23 cellular contexts compared by ENCODE assay signal in the genomic region with DNA sequence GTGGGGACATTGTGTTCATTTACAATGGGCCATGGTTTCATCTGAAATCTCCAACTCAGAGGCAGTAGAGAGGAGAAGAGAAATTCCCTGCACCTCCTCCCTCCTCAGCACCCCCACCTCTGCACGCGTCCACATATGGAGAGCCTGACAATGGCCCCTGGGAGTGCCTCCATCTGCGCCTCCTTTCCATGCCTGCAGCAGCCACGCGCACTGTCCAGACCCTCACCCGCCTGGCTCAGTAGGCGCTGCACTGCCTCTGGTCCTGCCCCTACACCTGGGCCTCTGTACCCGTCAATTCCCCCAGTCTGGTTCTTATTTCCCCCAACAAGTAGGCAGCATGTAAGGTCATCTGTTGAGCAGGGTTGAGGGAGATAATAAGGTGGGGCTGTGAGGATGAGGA.
"Had no signal": no experiment of that assay in that cellular context is flagged by ENCODE, and none has a peak within 500 bp of the region (broad histone marks: within the 10 kb centered on the region; RNA-seq: fewer than 3 reads in every experiment).

No MANE protein-coding gene starts in this region.

- H2AFZ ChIP-seq: PC-9 had no signal

- ATAC-seq: Right ventricle myocardium inferior, SK-N-SH treated with all-trans-retinoic acid at 6 μM for 48 hours had no signal

- H3K9me3 ChIP-seq: SJCRH30 had no signal

- H3K9ac ChIP-seq: KMS-11 had no signal

- DNase-seq: MV-4-11, NCI-H1092 treated with DMSO at 0.1 percent for 48 hours, NCI-H1105 treated with DMSO at 0.1 percent for 48 hours, NCI-H1436, NCI-H1694, NCI-H187, NCI-H1930, NCI-H2029 treated with DMSO at 0.1 percent for 48 hours, NCI-H2171 treated with DMSO at 0.1 percent for 48 hours, NCI-H2227 treated with DMSO at 0.1 percent for 48 hours, NCI-H345, NCI-H446, NCI-H524 treated with DMSO at 0.1 percent for 48 hours, NCI-H526 treated with DMSO at 0.1 percent for 48 hours, NCI-H774, SIG-M5 had no signal

- H3K27me3 ChIP-seq: SJCRH30 had no signal

- H3K4me2 ChIP-seq: KMS-11, PC-9 had no signal

- H3K4me3 ChIP-seq: PC-9, SJCRH30, SK-N-MC had no signal

- H3K27ac ChIP-seq: KMS-11, PC-9, RWPE1, SJCRH30, SK-N-MC had no signal
